In the genomic region with DNA sequence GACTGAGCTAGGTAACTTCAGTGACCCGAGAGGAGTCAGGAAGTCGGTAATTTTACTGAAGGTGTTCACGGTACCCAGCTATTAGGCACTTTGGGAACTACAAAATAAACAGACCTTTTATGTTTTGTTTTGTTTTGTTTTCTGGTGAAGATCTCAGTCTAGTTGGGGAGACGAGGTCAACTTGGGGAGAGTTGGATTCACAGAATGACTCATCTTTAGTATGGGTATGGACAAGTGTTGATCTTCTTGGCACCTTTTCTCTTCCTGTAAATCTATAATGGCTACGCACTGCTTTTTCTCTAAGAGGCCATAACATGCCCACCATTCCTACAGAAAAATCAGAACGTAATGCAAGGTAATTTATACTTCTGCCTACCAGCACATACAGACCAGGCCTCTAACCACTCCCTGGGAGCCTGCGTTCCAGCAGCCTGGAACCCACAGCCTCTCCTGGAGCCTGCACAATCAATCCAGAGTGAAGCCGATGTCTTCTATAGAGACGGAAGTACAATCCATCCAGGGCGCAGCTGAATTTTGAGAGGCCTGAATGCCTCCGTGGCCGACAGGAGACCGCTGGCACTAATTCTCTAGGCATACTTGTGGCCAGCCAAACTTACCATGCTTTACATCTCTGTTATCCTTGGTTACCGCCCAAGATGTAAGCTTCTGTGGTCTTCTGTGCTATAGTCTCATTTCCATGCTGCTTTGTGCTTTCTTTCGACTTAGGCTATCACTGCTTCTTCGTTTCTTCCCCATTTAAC, we compare ENCODE assay signal across 8 cellular contexts. TPM values are rescaled to one million over a fixed set of nuclear protein-coding genes. Genes with fewer than 3 reads are reported as not detected.
DNase-seq lines count a peak whose midpoint lies in the region; ATAC-seq and TF ChIP-seq lines count a peak whose summit lies in the region.

No MANE protein-coding gene starts in this region.

- peak; percentile 22 for ATAC-seq in GM19455 (IDR thresholded peaks at IDR 0.05; ENCODE audit: unreplicated experiment)
- peak; percentile 9 to 23 for ATAC-seq in activated T-cell treated with anti-CD3 and anti-CD28 coated beads, Interleukin-2, amount 50 U/mL, for 4 hours
- peak; percentile 48 for ATAC-seq in foreskin keratinocyte

- H3K4me1 Mint-ChIP-seq in activated T-cell treated with anti-CD3 and anti-CD28 coated beads, Interleukin-2, amount 50 U/mL, for 4 hours (ENCODE audit: low read depth), result peaks cover 55% of the 10 kb centered on the region

- H3K36me3 ChIP-seq in ovary, result no peaks in the 10 kb centered on the region

- H3K9me3 ChIP-seq in ovary, result no peaks in the 10 kb centered on the region

- peak overlapping the region; percentile 64 for H3K27ac ChIP-seq in foreskin keratinocyte
- H3K27ac ChIP-seq in ovary, result peak overlapping the region; percentile 67 to 86

- peak overlapping the region; percentile 98 for H3K4me3 ChIP-seq in Jurkat, Clone E6-1 (ENCODE audit: low read length)
- H3K4me3 ChIP-seq in ovary, result peak overlapping the region; percentile 59

- H3K4me1 ChIP-seq in foreskin keratinocyte (peaks cover 24% of the 10 kb centered on the region), ovary (ENCODE audit: insufficient read depth) (peaks cover 7% of the 10 kb centered on the region)

- H3K4me3 Mint-ChIP-seq in activated T-cell treated with anti-CD3 and anti-CD28 coated beads, Interleukin-2, amount 50 U/mL, for 4 hours, result peak overlapping the region; percentile 99

- no peaks in the 10 kb centered on the region for H3K27me3 ChIP-seq in foreskin keratinocyte
- no peaks in the 10 kb centered on the region for H3K27me3 ChIP-seq in ovary

- intact Hi-C loops in ovary (cut with DNase I), result loop anchor here in 2 of 4 donors (10.0 kb wide), 1 partner anchor 92 kb away; a partner anchor contains a TSS

- no peak for TF ChIP-seq POLR2A in ovary (IDR thresholded peaks at IDR 0.05)

- H3K36me3 Mint-ChIP-seq in activated T-cell treated with anti-CD3 and anti-CD28 coated beads, Interleukin-2, amount 50 U/mL, for 4 hours (ENCODE audit: insufficient read depth), result peaks cover 8% of the 10 kb centered on the region

- in situ Hi-C loops in Caki2 (cut with HindIII; ENCODE audit: low pct_unique_long_range_greater_than_20kb, low sequenced_read_pairs), result loop anchor here (25.0 kb wide), 1 partner anchor 189 kb away; a partner anchor contains a TSS

- TF ChIP-seq CTCF in foreskin keratinocyte (conservative IDR thresholded peaks at IDR 0.05), result no peak
- no peak for TF ChIP-seq CTCF in ovary (IDR thresholded peaks at IDR 0.05)

- peak; percentile 37 for DNase-seq in Caki2 (ENCODE audit: low read depth)
- DNase-seq in Jurkat, Clone E6-1 (ENCODE audit: low read depth, low spot score), result no peak
- DNase-seq in activated T-cell treated with anti-CD3 and anti-CD28 coated beads, Interleukin-2, amount 50 U/mL, for 4 hours, result no peak
- DNase-seq in foreskin keratinocyte, result peak in 1 of 2 donors; percentile 46
- DNase-seq in ovary, result no peak
- DNase-seq in NCI-H774 (lab: John Stamatoyannopoulos, UW), result no peak
- no peak for DNase-seq in HPDE6-E6E7 (ENCODE audit: extremely low spot score)

- 4 to 6% (median 4%) methylated on average over 16 of the region's 16 CpGs for WGBS in ovary, 3 donors

- no peak for TF ChIP-seq EP300 in ovary (IDR thresholded peaks at IDR 0.05)

- no peaks in the 10 kb centered on the region for H3K9me3 Mint-ChIP-seq in activated T-cell treated with anti-CD3 and anti-CD28 coated beads, Interleukin-2, amount 50 U/mL, for 4 hours

- no peaks in the 10 kb centered on the region for H3K27me3 Mint-ChIP-seq in activated T-cell treated with anti-CD3 and anti-CD28 coated beads, Interleukin-2, amount 50 U/mL, for 4 hours (ENCODE audit: low read depth)

RNA-seq across cellular contexts. Expression of a gene that starts 0.7 kb away (rescaled TPM):
- total RNA-seq in Caki2 (2014; rRNA removed; shearing (Covaris generic); ENCODE audit: low replicate concordance), result 31.0 and 53.1 TPM in 2 replicates
- polyA plus RNA-seq in Jurkat, Clone E6-1 (2012; ENCODE audit: insufficient read depth, insufficient read length), result 94.4 TPM
- total RNA-seq in activated T-cell treated with anti-CD3 and anti-CD28 coated beads, Interleukin-2, amount 50 U/mL, for 4 hours, result 10 to 100 TPM; 71.3 to 75.0 (median 75.0) TPM
- total RNA-seq in foreskin keratinocyte, result 58.2 and 61.0 TPM in 2 replicates
- polyA plus RNA-seq in foreskin keratinocyte, result 38.5 and 41.6 TPM in 2 replicates
- 10 to 100 TPM; 42.0 to 68.9 (median 53.8) TPM for total RNA-seq in ovary
- 10 to 100 TPM; 35.6 to 62.0 TPM for polyA plus RNA-seq in ovary

RNA-seq across cellular contexts. Expression of a gene that starts 0.8 kb away (rescaled TPM):
- total RNA-seq in Caki2 (2014; rRNA removed; shearing (Covaris generic); ENCODE audit: low replicate concordance), result 53.7 and 63.9 TPM in 2 replicates
- polyA plus RNA-seq in Jurkat, Clone E6-1 (2012; ENCODE audit: insufficient read depth, insufficient read length), result 172 TPM
- total RNA-seq in activated T-cell treated with anti-CD3 and anti-CD28 coated beads, Interleukin-2, amount 50 U/mL, for 4 hours, result 10 to 100 TPM; 45.4 to 62.9 (median 52.6) TPM
- 46.1 and 57.6 TPM in 2 replicates for total RNA-seq in foreskin keratinocyte
- 64.2 and 66.4 TPM in 2 replicates for polyA plus RNA-seq in foreskin keratinocyte
- total RNA-seq in ovary, result 10 to 100 TPM; 26.5 to 50.9 (median 41.5) TPM
- polyA plus RNA-seq in ovary, result 10 to 100 TPM; 38.6 to 61.6 TPM
